8 cellular contexts compared by ENCODE assay signal in the genomic region with DNA sequence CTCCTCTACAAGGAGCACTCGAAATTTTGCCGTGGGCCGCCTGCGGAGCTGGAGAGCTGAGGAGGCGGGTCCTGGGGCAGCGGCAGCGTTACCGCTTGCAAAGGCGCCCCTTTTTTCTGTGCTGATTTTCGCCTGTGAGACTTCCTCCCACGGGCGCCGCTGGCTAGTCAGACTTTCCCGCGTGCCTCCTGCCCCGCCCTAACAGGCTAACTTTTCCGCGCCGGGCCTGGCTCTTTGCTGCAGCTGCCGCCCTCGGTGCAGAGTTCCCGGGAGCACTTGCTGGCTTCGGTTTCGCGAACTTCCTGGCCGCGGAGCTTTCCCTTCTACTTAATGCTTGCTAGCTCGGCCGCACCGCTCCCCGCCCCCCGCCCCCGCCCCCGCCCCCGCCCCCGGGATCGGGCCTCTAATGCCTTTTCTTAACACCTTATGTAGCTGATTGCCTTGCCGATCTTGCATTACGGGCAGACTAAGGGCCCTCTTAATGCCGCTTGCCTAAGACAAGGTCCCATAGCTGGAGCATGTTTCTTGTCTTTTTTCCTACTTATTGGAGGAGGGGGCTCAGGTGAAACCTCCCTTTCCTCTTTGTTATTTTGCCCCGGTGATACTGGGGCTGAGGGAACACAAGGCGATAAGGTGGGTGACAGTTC. TPM values are rescaled to one million over a fixed set of nuclear protein-coding genes. Genes with fewer than 3 reads are reported as not detected.
DNase-seq lines count a peak whose midpoint lies in the region; ATAC-seq and TF ChIP-seq lines count a peak whose summit lies in the region.

No MANE protein-coding gene starts in this region.

- intact Hi-C loops in activated T-helper 1 cell treated with anti-CD3 and anti-CD28 coated beads, Interleukin-12 subunit alpha, Interleukin-12 subunit beta, Interleukin-2, Interleukin-4 antibody, amounts not matched to agents 30 ng/mL and 10 ng/mL and 1 ng/mL, durations not matched to agents 14 hours and 24 hours and 36 hours (cut with micrococcal nuclease), result loop anchor here (2.0 kb wide), 2 partner anchors 16 to 18 kb away; no protein-coding TSS in a partner anchor
- intact Hi-C loops in natural killer cell (cut with micrococcal nuclease), result no loop called here

- H3K27me3 Mint-ChIP-seq in activated T-helper 1 cell treated with anti-CD3 and anti-CD28 coated beads, Interleukin-12 subunit alpha, Interleukin-12 subunit beta, Interleukin-2, Interleukin-4 antibody, amounts not matched to agents 30 ng/mL and 10 ng/mL and 1 ng/mL, durations not matched to agents 14 hours and 24 hours and 36 hours (ENCODE audit: insufficient read depth), result no peaks in the 10 kb centered on the region
- peaks cover 22 to 36% of the 10 kb centered on the region in 2 donors for H3K27me3 Mint-ChIP-seq in natural killer cell (ENCODE audit: low read depth in 2 of 2)
- H3K27me3 Mint-ChIP-seq in stimulated activated memory B cell treated with anti-CD40 and anti-IgM and Interleukin-4, amounts not matched to agents 10 μg/mL and 1 μg/mL and 100 μg/mL, for 72 hours, result peaks cover 52% of the 10 kb centered on the region

- H3K4me3 Mint-ChIP-seq in activated T-helper 1 cell treated with anti-CD3 and anti-CD28 coated beads, Interleukin-12 subunit alpha, Interleukin-12 subunit beta, Interleukin-2, Interleukin-4 antibody, amounts not matched to agents 30 ng/mL and 10 ng/mL and 1 ng/mL, durations not matched to agents 14 hours and 24 hours and 36 hours, result peak overlapping the region; percentile 76
- H3K4me3 Mint-ChIP-seq in natural killer cell, result peak overlapping the region; percentile 83
- H3K4me3 Mint-ChIP-seq in stimulated activated memory B cell treated with anti-CD40 and anti-IgM and Interleukin-4, amounts not matched to agents 10 μg/mL and 1 μg/mL and 100 μg/mL, for 72 hours, result peak overlapping the region; percentile 66

- peaks cover 6% of the 10 kb centered on the region for H3K9me3 Mint-ChIP-seq in activated T-helper 1 cell treated with anti-CD3 and anti-CD28 coated beads, Interleukin-12 subunit alpha, Interleukin-12 subunit beta, Interleukin-2, Interleukin-4 antibody, amounts not matched to agents 30 ng/mL and 10 ng/mL and 1 ng/mL, durations not matched to agents 14 hours and 24 hours and 36 hours
- no peaks in the 10 kb centered on the region for H3K9me3 Mint-ChIP-seq in natural killer cell
- no peaks in the 10 kb centered on the region for H3K9me3 Mint-ChIP-seq in stimulated activated memory B cell treated with anti-CD40 and anti-IgM and Interleukin-4, amounts not matched to agents 10 μg/mL and 1 μg/mL and 100 μg/mL, for 72 hours

- no peaks in the 10 kb centered on the region for H3K36me3 ChIP-seq in GM06990 (ENCODE audit: control insufficient read depth, insufficient read depth, low read length)

- peaks cover 62% of the 10 kb centered on the region for H3K4me1 Mint-ChIP-seq in activated T-helper 1 cell treated with anti-CD3 and anti-CD28 coated beads, Interleukin-12 subunit alpha, Interleukin-12 subunit beta, Interleukin-2, Interleukin-4 antibody, amounts not matched to agents 30 ng/mL and 10 ng/mL and 1 ng/mL, durations not matched to agents 14 hours and 24 hours and 36 hours (ENCODE audit: low read depth)
- peaks cover 15 to 21% of the 10 kb centered on the region in 2 donors for H3K4me1 Mint-ChIP-seq in natural killer cell
- peaks cover 22% of the 10 kb centered on the region for H3K4me1 Mint-ChIP-seq in stimulated activated memory B cell treated with anti-CD40 and anti-IgM and Interleukin-4, amounts not matched to agents 10 μg/mL and 1 μg/mL and 100 μg/mL, for 72 hours

- TF ChIP-seq CTCF in GM06990 (IDR thresholded peaks at IDR 0.05; ENCODE audit: insufficient read depth, low read length, poor library complexity, severe bottlenecking) (no peak), fibroblast of the aortic adventitia (IDR thresholded peaks at IDR 0.05; ENCODE audit: insufficient read depth, low read length) (no peak), natural killer cell (IDR thresholded peaks at IDR 0.05) (no peak)

- peaks cover 5% of the 10 kb centered on the region for H3K36me3 Mint-ChIP-seq in activated T-helper 1 cell treated with anti-CD3 and anti-CD28 coated beads, Interleukin-12 subunit alpha, Interleukin-12 subunit beta, Interleukin-2, Interleukin-4 antibody, amounts not matched to agents 30 ng/mL and 10 ng/mL and 1 ng/mL, durations not matched to agents 14 hours and 24 hours and 36 hours (ENCODE audit: low read depth)
- H3K36me3 Mint-ChIP-seq in natural killer cell, result no peaks in the 10 kb centered on the region
- H3K36me3 Mint-ChIP-seq in stimulated activated memory B cell treated with anti-CD40 and anti-IgM and Interleukin-4, amounts not matched to agents 10 μg/mL and 1 μg/mL and 100 μg/mL, for 72 hours, result no peaks in the 10 kb centered on the region

- DNase-seq in GM06990 (ENCODE audit: extremely low read depth, insufficient read length) (no peak), NOMO-1 (lab: John Stamatoyannopoulos, UW; ENCODE audit: unreplicated experiment in 2 of 2) (peak; percentile 67 to 80), fibroblast of the aortic adventitia (ENCODE audit: low read depth) (peak; percentile 42), natural killer cell (no peak), NCI-H2029 (lab: John Stamatoyannopoulos, UW) (no peak)
- DNase-seq in activated T-helper 1 cell treated with anti-CD3 and anti-CD28 coated beads, Interleukin-12 subunit alpha, Interleukin-12 subunit beta, Interleukin-2, Interleukin-4 antibody, amounts not matched to agents 30 ng/mL and 10 ng/mL and 1 ng/mL, durations not matched to agents 14 hours and 24 hours and 36 hours (ENCODE audit: low spot score), result peak; percentile 47

- H3K4me3 ChIP-seq in GM06990 (replicated peaks; ENCODE audit: low read depth, low read length) (peak overlapping the region; percentile 29), fibroblast of the aortic adventitia (ENCODE audit: low read depth, low read length) (peak overlapping the region; percentile 50)

- peak overlapping the region; percentile 73 for H3K27ac Mint-ChIP-seq in activated T-helper 1 cell treated with anti-CD3 and anti-CD28 coated beads, Interleukin-12 subunit alpha, Interleukin-12 subunit beta, Interleukin-2, Interleukin-4 antibody, amounts not matched to agents 30 ng/mL and 10 ng/mL and 1 ng/mL, durations not matched to agents 14 hours and 24 hours and 36 hours
- peak overlapping the region in 1 of 2 donors; percentile 44 for H3K27ac Mint-ChIP-seq in natural killer cell
- H3K27ac Mint-ChIP-seq in stimulated activated memory B cell treated with anti-CD40 and anti-IgM and Interleukin-4, amounts not matched to agents 10 μg/mL and 1 μg/mL and 100 μg/mL, for 72 hours, result peak overlapping the region; percentile 30

- H3K27me3 ChIP-seq in GM06990 (replicated peaks; ENCODE audit: control insufficient read depth, insufficient read depth, low read length), result no peaks in the 10 kb centered on the region; the same call in 1 of the 2 replicates

- peak; percentile 62 to 79 (median 75) for ATAC-seq in natural killer cell
- peak; percentile 56 for ATAC-seq in stimulated activated memory B cell treated with anti-CD40 and anti-IgM and Interleukin-4, amounts not matched to agents 10 μg/mL and 1 μg/mL and 100 μg/mL, for 72 hours
- no peak for ATAC-seq in HG03045 (IDR thresholded peaks at IDR 0.05; ENCODE audit: unreplicated experiment)

RNA-seq across cellular contexts. Expression of gene RASGEF1A, which starts 37.9 kb away (rescaled TPM):
- 0.78 and 2.0 TPM in 2 replicates for total RNA-seq in activated T-helper 1 cell treated with anti-CD3 and anti-CD28 coated beads, Interleukin-12 subunit alpha, Interleukin-12 subunit beta, Interleukin-2, Interleukin-4 antibody, amounts not matched to agents 30 ng/mL and 10 ng/mL and 1 ng/mL, durations not matched to agents 14 hours and 24 hours and 36 hours
- total RNA-seq in fibroblast of the aortic adventitia (ENCODE audit: low replicate concordance) (0.54 and 0.82 TPM in 2 replicates), natural killer cell (10 to 100 TPM in 2 of 3 donors, 1 to 10 TPM in 1; 9.3 to 12.9 (median 10.9) TPM)

Comparison
In these comparisons a context has a peak if more than half of its experiments do, and no peak if none do; other contexts are left out.
1. DNase-seq: peak in NOMO-1 (2 of 2), activated T-helper 1 cell treated with anti-CD3 and anti-CD28 coated beads, Interleukin-12 subunit alpha, Interleukin-12 subunit beta, Interleukin-2, Interleukin-4 antibody, amounts not matched to agents 30 ng/mL and 10 ng/mL and 1 ng/mL, durations not matched to agents 14 hours and 24 hours and 36 hours (single experiment) and fibroblast of the aortic adventitia (single experiment); none in GM06990 (single experiment), natural killer cell (single experiment) and NCI-H2029 (single experiment).
2. Peak in every context shown above with its lines, with median percentiles within 50 percentile points of each other: H3K4me3 Mint-ChIP-seq.